Comparison of ENCODE assay signal across 11 cellular contexts in the genomic region with DNA sequence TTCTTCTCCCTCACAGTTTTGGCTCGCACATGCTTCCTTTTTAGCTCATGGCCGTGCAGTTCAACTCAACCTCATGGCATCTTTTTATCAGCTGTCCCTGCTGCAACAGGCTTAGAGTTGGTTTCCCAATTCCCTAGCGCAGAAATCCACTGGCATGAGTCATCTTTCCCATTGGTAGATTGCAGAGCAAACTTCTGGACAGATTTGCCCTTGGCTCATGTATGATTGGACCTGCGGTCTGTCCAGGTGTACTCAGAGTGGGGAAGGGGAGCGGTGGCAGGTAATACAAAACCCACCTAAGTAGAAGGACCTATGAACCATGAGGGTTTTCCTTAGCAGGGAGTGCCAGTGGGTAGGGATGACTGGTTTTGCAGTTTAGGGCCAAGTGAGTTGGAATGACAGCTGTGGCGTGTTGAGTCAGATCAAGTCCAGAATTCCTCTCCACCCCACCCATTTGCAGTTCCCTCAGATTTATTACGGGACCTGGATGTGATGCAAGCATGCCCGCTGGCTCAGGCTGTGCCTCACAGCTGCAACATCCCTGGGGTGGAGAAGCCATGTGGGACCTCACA.
DNase-seq lines count a peak whose midpoint lies in the region; ATAC-seq, FAIRE-seq and TF ChIP-seq lines count a peak whose summit lies in the region.
"Had no signal": no experiment of that assay in that cellular context is flagged by ENCODE, and none has a peak within 500 bp of the region (broad histone marks: within the 10 kb centered on the region; RNA-seq: fewer than 3 reads in every experiment).

No MANE protein-coding gene starts in this region.

- H3K9me3 ChIP-seq in HEK293 (ENCODE audit: control insufficient read depth, insufficient read depth, low read depth, low read length) (no peaks in the 10 kb centered on the region), K562 (replicated peaks; ENCODE audit: control insufficient read depth, insufficient read depth, low read depth, low read length) (no peaks in the 10 kb centered on the region), subcutaneous abdominal adipose tissue (ENCODE audit: control insufficient read depth in 5 of 5, low read length in 5 of 5) (no peaks in the 10 kb centered on the region)

- H4K20me1 ChIP-seq in K562 (replicated peaks; ENCODE audit: control insufficient read depth, insufficient read depth, low read length) = no peaks in the 10 kb centered on the region

- H3K36me3 ChIP-seq in HEK293 (ENCODE audit: control insufficient read depth in 2 of 2, insufficient read depth in 1 of 2, low read length in 2 of 2) (no peaks in the 10 kb centered on the region), K562 (ENCODE audit: control insufficient read depth, insufficient read depth, low read length) (no peaks in the 10 kb centered on the region), subcutaneous abdominal adipose tissue (ENCODE audit: control insufficient read depth in 5 of 5, insufficient read depth in 5 of 5, low read length in 5 of 5) (no peaks in the 10 kb centered on the region)

- no TSS peak for BruUV-seq in K562 (replicated peaks; lab: Mats Ljungman, UMichigan)

- POLR2A ChIA-PET in HEK293 (lab: Yijun Ruan, JAX) (no interaction called here), K562 (lab: Yijun Ruan, JAX) (interaction anchor here (0.7 to 1.2 kb wide), 2 partner anchors 11 to 1147 kb away, joined by 3 read pairs; no protein-coding TSS in a partner anchor)

- intact Hi-C loops in K562 (cut with micrococcal nuclease) = no loop called here

- no peak overlapping the region for H3K4me3 ChIP-seq in HEK293 (ENCODE audit: low read depth, low read length)
- no peak overlapping the region for H3K4me3 ChIP-seq in K562
- no peak overlapping the region for H3K4me3 ChIP-seq in subcutaneous abdominal adipose tissue (ENCODE audit: low read depth in 1 of 5, low read length in 5 of 5)
- H3K4me3 ChIP-seq: dorsolateral prefrontal cortex had no signal

- H3K4me1 ChIP-seq in HEK293 (ENCODE audit: control insufficient read depth, insufficient read depth, low read length) (no peaks in the 10 kb centered on the region), K562 (replicated peaks in 1 of 2; ENCODE audit: control insufficient read depth in 2 of 2, insufficient read depth in 2 of 2, low read length in 2 of 2) (no peaks in the 10 kb centered on the region), subcutaneous abdominal adipose tissue (ENCODE audit: control insufficient read depth in 5 of 5, insufficient read depth in 5 of 5, low read length in 5 of 5) (peaks cover 3 to 28% (median 25%) of the 10 kb centered on the region in 5 donors)

- WGBS in K562 (ENCODE audit: insufficient coverage, low coverage, missing lambda C conversion rate) = 0% methylated on average over 8 of the region's 8 CpGs

- CTCF ChIA-PET in HEK293 (lab: Yijun Ruan, JAX) (interaction anchor here (0.5 to 0.7 kb wide), 2 partner anchors 46 to 1674 kb away, joined by 3 to 5 read pairs; no protein-coding TSS in a partner anchor), K562 (lab: Yijun Ruan, JAX; ENCODE audit: low intra/inter-chr PET ratio) (no interaction called here)

- H3K4me2 ChIP-seq in K562 (ENCODE audit: insufficient read depth, low read length) = no peak overlapping the region

- H3K9ac ChIP-seq in K562 (ENCODE audit: insufficient read depth in 1 of 2, low read depth in 2 of 2, low read length in 2 of 2) (no peak overlapping the region), subcutaneous abdominal adipose tissue (ENCODE audit: low read length in 5 of 5) (peak overlapping the region in 1 of 5 donors; percentile 45)

- in situ Hi-C loops in K562 (cut with MboI) = no loop called here

- H3K79me2 ChIP-seq in K562 (ENCODE audit: control insufficient read depth, insufficient read depth, low read length) = no peaks in the 10 kb centered on the region

- H3K27ac ChIP-seq in HEK293 (ENCODE audit: extremely low read depth, low read depth, low read length) = no peak overlapping the region
- H3K27ac ChIP-seq in K562 (ENCODE audit: extremely low read depth, low read depth, low read length) = no peak overlapping the region
- H3K27ac ChIP-seq in subcutaneous abdominal adipose tissue (ENCODE audit: low read depth, low read length) = peak overlapping the region; percentile 85

- no peaks in the 10 kb centered on the region for H3K9me1 ChIP-seq in K562 (ENCODE audit: control insufficient read depth, insufficient read depth, low read length)

- TF ChIP-seq RAD21 in K562 (CRISPR knock-in tag; conservative IDR thresholded peaks at IDR 0.05 in 1 of 2, IDR thresholded peaks at IDR 0.05 in 1 of 2) = no peak

- FAIRE-seq in K562 (lab: Jason Lieb, UNC) = no peak

- ATAC-seq in K562 (no peak), GM21723 (IDR thresholded peaks at IDR 0.05; ENCODE audit: unreplicated experiment) (no peak)

- no peak for TF ChIP-seq POLR2A in K562 (conservative IDR thresholded peaks at IDR 0.05)

- no peak overlapping the region for H2AFZ ChIP-seq in K562 (ENCODE audit: low read depth, low read length)

- no peak for TF ChIP-seq CTCF in HEK293 (tag by site-specific recombination; IDR thresholded peaks at IDR 0.05)
- TF ChIP-seq CTCF in K562 (IDR thresholded peaks at IDR 0.05 in 2 of 3, conservative IDR thresholded peaks at IDR 0.05 in 1 of 3; ENCODE audit: insufficient read depth in 2 of 3, low read depth in 1 of 3, low read length in 3 of 3) = no peak

- H3K27me3 ChIP-seq in K562 (ENCODE audit: control insufficient read depth in 2 of 2, insufficient read depth in 2 of 2, low read length in 2 of 2) = peaks cover 2 to 7% of the 10 kb centered on the region in 2 experiments; a peak in 4 of 5 replicates
- H3K27me3 ChIP-seq in subcutaneous abdominal adipose tissue (ENCODE audit: control insufficient read depth in 5 of 5, insufficient read depth in 4 of 5, low read length in 5 of 5) = no peaks in the 10 kb centered on the region
- H3K27me3 ChIP-seq: dorsolateral prefrontal cortex had no signal

- TF ChIP-seq EP300 in K562 (IDR thresholded peaks at IDR 0.05; ENCODE audit: low read length) = no peak

- no peak for DNase-seq in K562 (ENCODE audit: extremely low read depth in 1 of 4, low spot score in 3 of 4)
- DNase-seq in iris pigment epithelial cell (ENCODE audit: low read depth) = peak; percentile 31
- no peak for DNase-seq in NCI-H1694 treated with DMSO at 0.1 percent for 48 hours (lab: John Stamatoyannopoulos, UW)
- DNase-seq in stimulated activated CD4-positive, alpha-beta T cell treated with anti-CD3 and anti-CD28 coated beads, Interleukin-2, amount 100 ng/mL, for 48 hours = no peak
- DNase-seq in NK-92 treated with Interleukin-12 subunit alpha and Interleukin-12 subunit beta, amount 100 ng/mL, for 24 hours (lab: John Stamatoyannopoulos, UW) = no peak
- DNase-seq: DMS153; dorsolateral prefrontal cortex; stimulated activated CD4-positive, alpha-beta T cell treated with anti-CD3 and anti-CD28 coated beads, Interleukin-15, amount 100 ng/mL, for 24 hours had no signal

TF ChIP-seq in HEK293, 187 proteins besides CTCF, POLR2A, EP300 and RAD21:
- TF ChIP-seq, protein P1, sequence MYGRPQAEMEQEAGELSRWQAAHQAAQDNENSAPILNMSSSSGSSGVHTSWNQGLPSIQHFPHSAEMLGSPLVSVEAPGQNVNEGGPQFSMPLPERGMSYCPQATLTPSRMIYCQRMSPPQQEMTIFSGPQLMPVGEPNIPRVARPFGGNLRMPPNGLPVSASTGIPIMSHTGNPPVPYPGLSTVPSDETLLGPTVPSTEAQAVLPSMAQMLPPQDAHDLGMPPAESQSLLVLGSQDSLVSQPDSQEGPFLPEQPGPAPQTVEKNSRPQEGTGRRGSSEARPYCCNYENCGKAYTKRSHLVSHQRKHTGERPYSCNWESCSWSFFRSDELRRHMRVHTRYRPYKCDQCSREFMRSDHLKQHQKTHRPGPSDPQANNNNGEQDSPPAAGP (tag by site-specific recombination; IDR thresholded peaks at IDR 0.05) = peak; percentile 54; the same call in 1 of the 2 replicates
- TF ChIP-seq ZNF600 (tag by site-specific recombination; IDR thresholded peaks at IDR 0.05) (peak; percentile 84), ZNF174 (tag by site-specific recombination; IDR thresholded peaks at IDR 0.05) (no peak), SCRT2 (tag by site-specific recombination; IDR thresholded peaks at IDR 0.05) (peak; percentile 88)
- TF ChIP-seq, protein P2, sequence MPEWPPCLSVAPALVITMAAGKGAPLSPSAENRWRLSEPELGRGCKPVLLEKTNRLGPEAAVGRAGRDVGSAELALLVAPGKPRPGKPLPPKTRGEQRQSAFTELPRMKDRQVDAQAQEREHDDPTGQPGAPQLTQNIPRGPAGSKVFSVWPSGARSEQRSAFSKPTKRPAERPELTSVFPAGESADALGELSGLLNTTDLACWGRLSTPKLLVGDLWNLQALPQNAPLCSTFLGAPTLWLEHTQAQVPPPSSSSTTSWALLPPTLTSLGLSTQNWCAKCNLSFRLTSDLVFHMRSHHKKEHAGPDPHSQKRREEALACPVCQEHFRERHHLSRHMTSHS (tag by site-specific recombination; IDR thresholded peaks at IDR 0.05) = no peak
TF ChIP-seq in HEK293: peak in this region for 3.

TF ChIP-seq in K562, 482 proteins besides CTCF, POLR2A, EP300 and RAD21:
- TF ChIP-seq MEIS2 (IDR thresholded peaks at IDR 0.05; ENCODE audit: partially characterized antibody) = no peak
- TF ChIP-seq FOSL1 (tag; conservative IDR thresholded peaks at IDR 0.05) = 0 out of 2 replicates have a peak, but pooled peaks have one; percentile 12
- TF ChIP-seq STAT5B (CRISPR knock-in tag; IDR thresholded peaks at IDR 0.05) = no peak
